22 cellular contexts compared by ENCODE assay signal in genomic region chr6:161437851-161438250, GRCh38.
DNase-seq lines count a peak whose midpoint lies in the region; TF ChIP-seq lines count a peak whose summit lies in the region.
"Had no signal": no experiment of that assay in that cellular context is flagged by ENCODE, and none has a peak within 500 bp of the region (broad histone marks: within the 10 kb centered on the region; RNA-seq: fewer than 3 reads in every experiment).

No MANE protein-coding gene starts in this region.

- DNase-seq in GM23248 = peak; percentile 57
- peak; percentile 38 for DNase-seq in MG63
- no peak for DNase-seq in chondrocyte (ENCODE audit: low spot score)
- DNase-seq in ACHN = no peak
- no peak for DNase-seq in NCI-H1930 (lab: John Stamatoyannopoulos, UW)
- DNase-seq in neuronal stem cell (ENCODE audit: low spot score) = no peak
- DNase-seq: Caco-2; CD4-positive, alpha-beta memory T cell; DMS153; GF-D8; GOT3; NCI-H1105 treated with DMSO at 0.1 percent for 48 hours; NCI-H2081; NCI-H2171 treated with DMSO at 0.1 percent for 48 hours; NCI-H524 treated with DMSO at 0.1 percent for 48 hours; NCI-H82; RPMI8226; SIG-M5; T-cell had no signal

- WGBS in GM23248 (ENCODE audit: low coverage in 1 of 2, low lambda C conversion rate in 2 of 2, missing lambda C conversion rate in 2 of 2), 2 experiments = 29 to 41% methylated on average over 3 of the region's 3 CpGs
- no CpG with 5 or more reads among the region's 3 CpGs for WGBS in neuronal stem cell (ENCODE audit: extremely low coverage in 2 of 2, insufficient read length in 2 of 2, insufficient replicate concordance in 1 of 2), 2 donors

- H3K9me2 ChIP-seq in GM23248 (ENCODE audit: insufficient read depth) = no peaks in the 10 kb centered on the region

- H2BK5ac ChIP-seq in neuronal stem cell (ENCODE audit: low read length) = no peak overlapping the region

- H4K8ac ChIP-seq in neuronal stem cell (ENCODE audit: low read depth, low read length) = no peak overlapping the region

- peaks cover 34% of the 10 kb centered on the region for H3F3A ChIP-seq in GM23248 (ENCODE audit: insufficient read depth)

- no peaks in the 10 kb centered on the region for H3K27me3 Mint-ChIP-seq in chondrocyte (ENCODE audit: low read depth)

- no peaks in the 10 kb centered on the region for H3K79me2 ChIP-seq in GM23248 (ENCODE audit: insufficient read depth)

- H3K4me3 ChIP-seq in GM23248 (no peak overlapping the region), MG63 (no peak overlapping the region), subcutaneous abdominal adipose tissue (ENCODE audit: low read depth in 1 of 5, low read length in 5 of 5) (no peak overlapping the region), neuronal stem cell (ENCODE audit: low read length in 2 of 2) (no peak overlapping the region)
- H3K4me3 ChIP-seq: BLaER1 treated with 17β-estradiol and CSF1 and Interleukin-3, amounts not matched to agents 10 nM and 100 nM; K562 had no signal

- H3K79me1 ChIP-seq in neuronal stem cell (ENCODE audit: low read depth, low read length) = no peaks in the 10 kb centered on the region

- H2BK15ac ChIP-seq in neuronal stem cell (ENCODE audit: low read length) = no peak overlapping the region

- H2AFZ ChIP-seq in GM23248 (no peak overlapping the region), neuronal stem cell (ENCODE audit: low read length) (no peak overlapping the region)

- no peak overlapping the region for H3K14ac ChIP-seq in neuronal stem cell (ENCODE audit: low read length)

- no peak overlapping the region for H3K23ac ChIP-seq in neuronal stem cell (ENCODE audit: low read depth, low read length, poor library complexity)

- H3K18ac ChIP-seq in neuronal stem cell (ENCODE audit: low read length) = no peak overlapping the region

- peaks cover 66% of the 10 kb centered on the region for H3K4me1 Mint-ChIP-seq in chondrocyte (ENCODE audit: low read depth)
- H3K4me1 Mint-ChIP-seq: CD4-positive, alpha-beta memory T cell; T-cell had no signal

- peak overlapping the region; percentile 96 for H3K27ac Mint-ChIP-seq in chondrocyte (ENCODE audit: unreplicated experiment)
- H3K27ac Mint-ChIP-seq: CD4-positive, alpha-beta memory T cell; T-cell had no signal

- H3K27me3 ChIP-seq in GM23248 (replicated peaks; ENCODE audit: insufficient read depth) = no peaks in the 10 kb centered on the region
- no peaks in the 10 kb centered on the region for H3K27me3 ChIP-seq in MG63
- H3K27me3 ChIP-seq in subcutaneous abdominal adipose tissue (ENCODE audit: control insufficient read depth in 5 of 5, insufficient read depth in 4 of 5, low read length in 5 of 5) = no peaks in the 10 kb centered on the region
- no peaks in the 10 kb centered on the region for H3K27me3 ChIP-seq in neuronal stem cell (ENCODE audit: control insufficient read depth in 3 of 3, insufficient read depth in 3 of 3, low read depth in 1 of 3, low read length in 3 of 3)
- H3K27me3 ChIP-seq: BLaER1 treated with 17β-estradiol and CSF1 and Interleukin-3, amounts not matched to agents 10 nM and 100 nM had no signal

- H2BK12ac ChIP-seq in neuronal stem cell (ENCODE audit: low read length) = no peak overlapping the region

- H3K9me3 ChIP-seq in GM23248 (ENCODE audit: low read depth) (no peaks in the 10 kb centered on the region), MG63 (no peaks in the 10 kb centered on the region), subcutaneous abdominal adipose tissue (ENCODE audit: control insufficient read depth in 5 of 5, low read length in 5 of 5) (no peaks in the 10 kb centered on the region), neuronal stem cell (replicated peaks in 1 of 2; ENCODE audit: control insufficient read depth in 2 of 2, insufficient read depth in 1 of 2, low read depth in 1 of 2, low read length in 2 of 2) (no peaks in the 10 kb centered on the region)
- H3K9me3 ChIP-seq: BLaER1 treated with 17β-estradiol and CSF1 and Interleukin-3, amounts not matched to agents 10 nM and 100 nM; Caco-2 had no signal

- in situ Hi-C loops in GM23248 (cut with MboI) = no loop called here
- in situ Hi-C loops in ACHN (cut with HindIII; ENCODE audit: low pct_ligation_motif_present, low pct_unique_long_range_greater_than_20kb, low sequenced_read_pairs) = no loop called here

- no peak for TF ChIP-seq CTCF in chondrocyte (IDR thresholded peaks at IDR 0.05)

- no peak overlapping the region for H3K4ac ChIP-seq in neuronal stem cell (ENCODE audit: low read length)

- H3K4me3 Mint-ChIP-seq in chondrocyte (ENCODE audit: unreplicated experiment) = no peak overlapping the region
- H3K4me3 Mint-ChIP-seq: CD4-positive, alpha-beta memory T cell; T-cell had no signal

- H3K9ac ChIP-seq in GM23248 (no peak overlapping the region), subcutaneous abdominal adipose tissue (ENCODE audit: low read length in 5 of 5) (no peak overlapping the region), neuronal stem cell (ENCODE audit: low read depth, low read length, poor library complexity) (no peak overlapping the region)
- H3K9ac ChIP-seq: BLaER1 treated with 17β-estradiol and CSF1 and Interleukin-3, amounts not matched to agents 10 nM and 100 nM had no signal

- no peaks in the 10 kb centered on the region for H4K20me1 ChIP-seq in GM23248 (ENCODE audit: insufficient read depth)
- H4K20me1 ChIP-seq: BLaER1 treated with 17β-estradiol and CSF1 and Interleukin-3, amounts not matched to agents 10 nM and 100 nM had no signal

- no peak overlapping the region for H2BK120ac ChIP-seq in neuronal stem cell (ENCODE audit: low read depth, low read length)

- no peaks in the 10 kb centered on the region for H3K36me3 Mint-ChIP-seq in chondrocyte (ENCODE audit: low read depth)
- H3K36me3 Mint-ChIP-seq: CD4-positive, alpha-beta memory T cell; T-cell had no signal

- no peak overlapping the region for H3K27ac ChIP-seq in GM23248
- H3K27ac ChIP-seq in subcutaneous abdominal adipose tissue (ENCODE audit: low read depth, low read length) = peak overlapping the region; percentile 61
- no peak overlapping the region for H3K27ac ChIP-seq in neuronal stem cell (replicated peaks; ENCODE audit: low read length)
- H3K27ac ChIP-seq: BLaER1 treated with 17β-estradiol and CSF1 and Interleukin-3, amounts not matched to agents 10 nM and 100 nM had no signal

- H3K36me3 ChIP-seq in GM23248 (ENCODE audit: low read depth) (no peaks in the 10 kb centered on the region), MG63 (no peaks in the 10 kb centered on the region), subcutaneous abdominal adipose tissue (ENCODE audit: control insufficient read depth in 5 of 5, insufficient read depth in 5 of 5, low read length in 5 of 5) (no peaks in the 10 kb centered on the region), neuronal stem cell (replicated peaks in 1 of 2; ENCODE audit: control insufficient read depth in 2 of 2, insufficient read depth in 2 of 2, low read length in 2 of 2) (no peaks in the 10 kb centered on the region)
- H3K36me3 ChIP-seq: BLaER1 treated with 17β-estradiol and CSF1 and Interleukin-3, amounts not matched to agents 10 nM and 100 nM had no signal

- peaks cover 44% of the 10 kb centered on the region for H3K4me1 ChIP-seq in GM23248 (ENCODE audit: insufficient read depth)
- peaks cover 7 to 44% (median 28%) of the 10 kb centered on the region in 5 donors for H3K4me1 ChIP-seq in subcutaneous abdominal adipose tissue (ENCODE audit: control insufficient read depth in 5 of 5, insufficient read depth in 5 of 5, low read length in 5 of 5)
- H3K4me1 ChIP-seq in neuronal stem cell (ENCODE audit: control insufficient read depth in 2 of 2, insufficient read depth in 1 of 2, low read depth in 1 of 2, low read length in 2 of 2) = peaks cover 11 to 19% of the 10 kb centered on the region in 2 donors
- H3K4me1 ChIP-seq: BLaER1 treated with 17β-estradiol and CSF1 and Interleukin-3, amounts not matched to agents 10 nM and 100 nM had no signal

- H3K9me3 Mint-ChIP-seq in chondrocyte (ENCODE audit: low read depth) = no peaks in the 10 kb centered on the region
- H3K9me3 Mint-ChIP-seq: CD4-positive, alpha-beta memory T cell; T-cell had no signal

- H4K91ac ChIP-seq in neuronal stem cell (ENCODE audit: low read depth, low read length, poor library complexity) = no peak overlapping the region

- H3K4me2 ChIP-seq in GM23248 (ENCODE audit: unreplicated experiment) (no peak overlapping the region), neuronal stem cell (ENCODE audit: insufficient read depth, low read length, poor library complexity, severe bottlenecking) (no peak overlapping the region)
- H3K4me2 ChIP-seq: BLaER1 treated with 17β-estradiol and CSF1 and Interleukin-3, amounts not matched to agents 10 nM and 100 nM had no signal

- H2AK5ac ChIP-seq in neuronal stem cell (ENCODE audit: low read depth, low read length) = no peak overlapping the region

Comparison
In these comparisons a context has a peak if more than half of its experiments do, and no peak if none do; other contexts are left out.
1. DNase-seq: peak in GM23248 (single experiment) and MG63 (single experiment); none in chondrocyte (single experiment), ACHN (single experiment), NCI-H1930 (0 of 2) and neuronal stem cell (single experiment).